In genomic region chr2:121558329-121558728, GRCh38 we compare ENCODE assay signal across 20 cellular contexts. TPM values are rescaled to one million over a fixed set of nuclear protein-coding genes. Genes with fewer than 3 reads are reported as not detected.
DNase-seq lines count a peak whose midpoint lies in the region; ATAC-seq and TF ChIP-seq lines count a peak whose summit lies in the region.
"Had no signal": no experiment of that assay in that cellular context is flagged by ENCODE, and none has a peak within 500 bp of the region (broad histone marks: within the 10 kb centered on the region; RNA-seq: fewer than 3 reads in every experiment).

No MANE protein-coding gene starts in this region.

- DNase-seq in naive B cell (peak; percentile 35), mesothelial cell of epicardium (ENCODE audit: low spot score in 2 of 2, unreplicated experiment in 2 of 2) (no peak), middle frontal gyrus (ENCODE audit: extremely low spot score, low spot score) (no peak)
- no peak for DNase-seq in T-helper 2 cell treated with Interferon-gamma antibody and Interleukin-4, amounts not matched to agents 5 μg/mL and 100 μg/mL, for 36 hours (ENCODE audit: low spot score)
- DNase-seq: activated CD4-positive, alpha-beta T cell treated with anti-CD3 and anti-CD28 coated beads, Interleukin-2, amount 50 U/mL, for 1 hour; activated T-cell treated with anti-CD3 and anti-CD28 coated beads, Interleukin-2, amount 50 U/mL, for 24 hours; C1 segment of cervical spinal cord; endodermal cell; left ventricle myocardium inferior; NCI-H1048; posterior cingulate gyrus; Right ventricle myocardium superior; stomach; T1000 had no signal

- peak; percentile 61 for ATAC-seq in GM18909 (IDR thresholded peaks at IDR 0.05; ENCODE audit: poor library complexity, unreplicated experiment)
- peak; percentile 43 for ATAC-seq in HG02623 (IDR thresholded peaks at IDR 0.05; ENCODE audit: unreplicated experiment)
- peak; percentile 62 for ATAC-seq in HG03432 (IDR thresholded peaks at IDR 0.05; ENCODE audit: unreplicated experiment)
- ATAC-seq in naive B cell (ENCODE audit: low read depth in 2 of 2): peak; percentile 98

- H3K4me3 Mint-ChIP-seq in naive B cell (peak overlapping the region in 4 of 8 donors; percentile 7 to 65 (median 60)), mesothelial cell of epicardium (no peak overlapping the region)
- no peak overlapping the region for H3K4me3 Mint-ChIP-seq in T-helper 2 cell treated with Interferon-gamma antibody and Interleukin-4, amounts not matched to agents 5 μg/mL and 100 μg/mL, for 36 hours
- H3K4me3 Mint-ChIP-seq: activated T-cell treated with anti-CD3 and anti-CD28 coated beads, Interleukin-2, amount 50 U/mL, for 24 hours; central memory CD8-positive, alpha-beta T cell; endodermal cell had no signal

- H3K36me3 Mint-ChIP-seq in naive B cell (peaks cover 0 to 5% of the 10 kb centered on the region in 2 donors), mesothelial cell of epicardium (no peaks in the 10 kb centered on the region)
- no peaks in the 10 kb centered on the region for H3K36me3 Mint-ChIP-seq in T-helper 2 cell treated with Interferon-gamma antibody and Interleukin-4, amounts not matched to agents 5 μg/mL and 100 μg/mL, for 36 hours (ENCODE audit: low read depth)

- TF ChIP-seq CTCF in mesothelial cell of epicardium (IDR thresholded peaks at IDR 0.05; ENCODE audit: unreplicated experiment): no peak

- H3K27ac Mint-ChIP-seq in naive B cell: peak overlapping the region in 5 of 6 donors; percentile 4 to 57 (median 16)
- H3K27ac Mint-ChIP-seq in mesothelial cell of epicardium: no peak overlapping the region
- no peak overlapping the region for H3K27ac Mint-ChIP-seq in T-helper 2 cell treated with Interferon-gamma antibody and Interleukin-4, amounts not matched to agents 5 μg/mL and 100 μg/mL, for 36 hours
- H3K27ac Mint-ChIP-seq: activated T-cell treated with anti-CD3 and anti-CD28 coated beads, Interleukin-2, amount 50 U/mL, for 24 hours; endodermal cell had no signal

- H3K27me3 Mint-ChIP-seq in naive B cell (no peaks in the 10 kb centered on the region), mesothelial cell of epicardium (ENCODE audit: low read depth) (no peaks in the 10 kb centered on the region)
- no peaks in the 10 kb centered on the region for H3K27me3 Mint-ChIP-seq in T-helper 2 cell treated with Interferon-gamma antibody and Interleukin-4, amounts not matched to agents 5 μg/mL and 100 μg/mL, for 36 hours (ENCODE audit: low read depth)
- H3K27me3 Mint-ChIP-seq: activated T-cell treated with anti-CD3 and anti-CD28 coated beads, Interleukin-2, amount 50 U/mL, for 24 hours; central memory CD8-positive, alpha-beta T cell had no signal

- H3K9me3 Mint-ChIP-seq in naive B cell (peaks cover 0 to 2% (median 0%) of the 10 kb centered on the region in 7 donors), mesothelial cell of epicardium (no peaks in the 10 kb centered on the region)
- H3K9me3 Mint-ChIP-seq in T-helper 2 cell treated with Interferon-gamma antibody and Interleukin-4, amounts not matched to agents 5 μg/mL and 100 μg/mL, for 36 hours: no peaks in the 10 kb centered on the region
- H3K9me3 Mint-ChIP-seq: activated T-cell treated with anti-CD3 and anti-CD28 coated beads, Interleukin-2, amount 50 U/mL, for 24 hours; central memory CD8-positive, alpha-beta T cell had no signal

- H3K4me1 Mint-ChIP-seq in naive B cell: peaks cover 23 to 50% (median 37%) of the 10 kb centered on the region in 3 donors
- H3K4me1 Mint-ChIP-seq in mesothelial cell of epicardium: peaks cover 7% of the 10 kb centered on the region
- peaks cover 28% of the 10 kb centered on the region for H3K4me1 Mint-ChIP-seq in T-helper 2 cell treated with Interferon-gamma antibody and Interleukin-4, amounts not matched to agents 5 μg/mL and 100 μg/mL, for 36 hours (ENCODE audit: low read depth)

RNA-seq across cellular contexts. Expression of gene RNU4ATAC, which starts 27.6 kb away (rescaled TPM):
- polyA plus RNA-seq in naive B cell (ENCODE audit: low read depth in 6 of 6): not detected
- total RNA-seq in mesothelial cell of epicardium: not detected in 3 replicates
- total RNA-seq: endodermal cell, myocyte had no signal
- polyA plus RNA-seq: adipose tissue, stomach had no signal

Comparison
In these comparisons a context has a peak if more than half of its experiments do, and no peak if none do; other contexts are left out.
1. ATAC-seq: peak in every context shown above with its lines; median percentile 98 in naive B cell; 62 in HG03432; 61 in GM18909; 43 in HG02623.
2. H3K27ac Mint-ChIP-seq: peak in naive B cell (5 of 6); none in mesothelial cell of epicardium (single experiment) and T-helper 2 cell treated with Interferon-gamma antibody and Interleukin-4, amounts not matched to agents 5 μg/mL and 100 μg/mL, for 36 hours (single experiment).